8 cellular contexts compared by ENCODE assay signal in genomic region chr15:83067638-83067962, GRCh38. TPM values are rescaled to one million over a fixed set of nuclear protein-coding genes. Genes with fewer than 3 reads are reported as not detected.
A peak's percentile ranks its signal among the peaks of the same experiment; 100 is the strongest.
DNase-seq lines count a peak whose midpoint lies in the region; ATAC-seq, FAIRE-seq and TF ChIP-seq lines count a peak whose summit lies in the region.

No MANE protein-coding gene starts in this region.

- peaks cover 7% of the 10 kb centered on the region for H3K9me3 Mint-ChIP-seq in activated CD4-positive, alpha-beta T cell treated with anti-CD3 and anti-CD28 coated beads for 36 hours (ENCODE audit: low read depth)

- H3K4me1 ChIP-seq in ascending aorta: peaks cover 17 to 25% of the 10 kb centered on the region in 2 donors
- H3K4me1 ChIP-seq in HepG2 (ENCODE audit: insufficient read depth, low read length): peaks cover 34% of the 10 kb centered on the region

- H2AFZ ChIP-seq in HepG2 (ENCODE audit: low read length): peak overlapping the region; percentile 56

- H3K4me3 ChIP-seq in ascending aorta (peak overlapping the region; percentile 91 to 98), HepG2 (replicated peaks in 1 of 3; ENCODE audit: insufficient read depth in 1 of 3, low read depth in 2 of 3, low read length in 3 of 3) (peak overlapping the region; percentile 71 to 92 (median 81); a peak in 5 of 6 replicates)

- H3K36me3 Mint-ChIP-seq in activated CD4-positive, alpha-beta T cell treated with anti-CD3 and anti-CD28 coated beads for 36 hours (ENCODE audit: low read depth): peaks cover 14% of the 10 kb centered on the region

- FAIRE-seq in HepG2 (lab: Jason Lieb, UNC): no peak

- peak overlapping the region; percentile 76 for H3K4me2 ChIP-seq in HepG2 (ENCODE audit: low read depth, low read length)

- no peaks in the 10 kb centered on the region for H3K27me3 ChIP-seq in ascending aorta
- no peaks in the 10 kb centered on the region for H3K27me3 ChIP-seq in HepG2 (ENCODE audit: control insufficient read depth in 1 of 2, insufficient read depth in 2 of 2, low read length in 2 of 2)

- H3K4me3 Mint-ChIP-seq in activated CD4-positive, alpha-beta T cell treated with anti-CD3 and anti-CD28 coated beads for 36 hours: peak overlapping the region; percentile 79

- CTCF ChIA-PET in activated CD4-positive, alpha-beta T cell treated with anti-CD3 and anti-CD28 coated beads for 36 hours (lab: Charles Lee): interaction anchor here (0.7 to 2.1 kb wide), 4 partner anchors 19 to 214 kb away, joined by 3 to 6 read pairs (median 3); partner anchors contain the start of gene C15orf40
- CTCF ChIA-PET in HepG2 (lab: Yijun Ruan, JAX; ENCODE audit: low intra/inter-chr PET ratio, low total read pairs): no interaction called here

- H3K27ac Mint-ChIP-seq in activated CD4-positive, alpha-beta T cell treated with anti-CD3 and anti-CD28 coated beads for 36 hours: peak overlapping the region; percentile 74

- TF ChIP-seq CTCF in ascending aorta (IDR thresholded peaks at IDR 0.05) (no peak), HepG2 (CRISPR knock-in tag; IDR thresholded peaks at IDR 0.05) (no peak)

- no peak for DNase-seq in activated CD4-positive, alpha-beta T cell treated with anti-CD3 and anti-CD28 coated beads for 36 hours
- DNase-seq in activated CD4-positive, alpha-beta T cell treated with anti-CD3 and anti-CD28 coated beads, Interleukin-2, amount 50 U/mL, for 1 hour: no peak
- no peak for DNase-seq in ascending aorta (ENCODE audit: low spot score in 2 of 2)
- DNase-seq in HepG2 (ENCODE audit: low spot score): no peak
- no peak for DNase-seq in NCI-H510A (lab: John Stamatoyannopoulos, UW)
- DNase-seq in NCI-H526 treated with DMSO at 0.1 percent for 48 hours (lab: John Stamatoyannopoulos, UW): no peak
- no peak for DNase-seq in NCI-H1436 (lab: John Stamatoyannopoulos, UW)

- H3K36me3 ChIP-seq in ascending aorta (no peaks in the 10 kb centered on the region), HepG2 (replicated peaks in 1 of 2; ENCODE audit: control insufficient read depth in 1 of 2, insufficient read depth in 2 of 2, low read length in 2 of 2) (peaks cover 2 to 10% of the 10 kb centered on the region in 2 experiments; a peak in 4 of 5 replicates)

- H3K79me2 ChIP-seq in HepG2 (ENCODE audit: insufficient read depth, low read length): peaks cover 42% of the 10 kb centered on the region

- 75% methylated on average over 12 of the region's 12 CpGs for WGBS in HepG2 (ENCODE audit: low lambda C conversion rate)

- H3K27ac ChIP-seq in ascending aorta (peak overlapping the region; percentile 97 to 99), HepG2 (ENCODE audit: extremely low read length, insufficient read depth, low read length) (peak overlapping the region; percentile 87), temporal lobe (ENCODE audit: low read depth, low read length) (peak overlapping the region; percentile 88)

- peaks cover 31% of the 10 kb centered on the region for H4K20me1 ChIP-seq in HepG2 (ENCODE audit: insufficient read depth, low read length)

- TF ChIP-seq EP300 in HepG2 (IDR thresholded peaks at IDR 0.05; ENCODE audit: low read depth in 2 of 2, low read length in 2 of 2) (no peak), HepG2 (CRISPR knock-in tag; IDR thresholded peaks at IDR 0.05; ENCODE audit: borderline replicate concordance) (no peak)

- intact Hi-C loops in activated CD4-positive, alpha-beta T cell treated with anti-CD3 and anti-CD28 coated beads for 36 hours (cut with DNase I, micrococcal nuclease): loop anchor here (1.0 to 5.0 kb wide), 13 partner anchors 56 to 1020 kb away; partner anchors contain the start of genes C15orf40 (in 2 of the 2), RPS17 (in 2 of the 2), AP3B2 (in 1 of the 2) and EFL1 (in 1 of the 2)
- intact Hi-C loops in ascending aorta (cut with DNase I): loop anchor here (1.0 to 5.0 kb wide), 4 partner anchors 56 to 527 kb away; partner anchors contain the start of genes C15orf40, FSD2, HDGFL3 and RPS17
- intact Hi-C loops in HepG2 (cut with micrococcal nuclease; ENCODE audit: unreplicated experiment): loop anchor here (5.0 kb wide), 1 partner anchor 140 kb away; the partner anchor contains the start of gene HDGFL3

- in situ Hi-C loops in HepG2 (cut with HindIII; ENCODE audit: extremely low pct_ligation_motif_present, low pct_unique_long_range_greater_than_20kb): no loop called here

- TF ChIP-seq POLR2A in HepG2 (IDR thresholded peaks at IDR 0.05; ENCODE audit: insufficient read depth in 1 of 2, low read depth in 2 of 2, low read length in 2 of 2): no peak

- TSS peak; percentile 69 for BruUV-seq in HepG2 (replicated peaks; lab: Mats Ljungman, UMichigan)

- H3K9me3 ChIP-seq in ascending aorta (no peaks in the 10 kb centered on the region), HepG2 (ENCODE audit: low read length) (no peaks in the 10 kb centered on the region)

- TF ChIP-seq RAD21 in HepG2 (CRISPR knock-in tag; IDR thresholded peaks at IDR 0.05): no peak

- H3K9ac ChIP-seq in HepG2 (ENCODE audit: insufficient read depth, low read depth, low read length): peak overlapping the region; percentile 90

- peaks cover 20% of the 10 kb centered on the region for H3K4me1 Mint-ChIP-seq in activated CD4-positive, alpha-beta T cell treated with anti-CD3 and anti-CD28 coated beads for 36 hours

- no peak for ATAC-seq in activated CD4-positive, alpha-beta T cell treated with anti-CD3 and anti-CD28 coated beads for 36 hours
- no peak for ATAC-seq in HepG2

- peaks cover 4% of the 10 kb centered on the region for H3K27me3 Mint-ChIP-seq in activated CD4-positive, alpha-beta T cell treated with anti-CD3 and anti-CD28 coated beads for 36 hours

- POLR2A ChIA-PET in activated CD4-positive, alpha-beta T cell treated with anti-CD3 and anti-CD28 coated beads for 36 hours (lab: Charles Lee): interaction anchor here (1.2 kb wide), 1 partner anchor 49 kb away, joined by 3 read pairs; no protein-coding TSS in a partner anchor
- POLR2A ChIA-PET in HepG2 (lab: Yijun Ruan, JAX): interaction anchor here (0.6 to 1.6 kb wide), 11 partner anchors 10 to 529 kb away, joined by 3 to 15 read pairs (median 4); partner anchors contain the start of genes C15orf40, RAMAC and RPS17

RNA-seq across cellular contexts. Expression of gene BTBD1, which starts 0.5 kb away (rescaled TPM):
- 10 to 100 TPM; 58.3 to 77.6 TPM for total RNA-seq in activated CD4-positive, alpha-beta T cell treated with anti-CD3 and anti-CD28 coated beads for 36 hours
- 63.9 TPM for total RNA-seq in ascending aorta
- 53.9 and 73.8 TPM in 2 replicates for total RNA-seq in HepG2 (2016; rRNA removed; fragmentation: Illumina TruSeq; extraction: Trizol)
- total RNA-seq in HepG2 (2016; cell fraction: cytosol; rRNA removed; fragmentation: Illumina TruSeq; extraction: Trizol; ENCODE audit: low read depth): 13.6 and 15.2 TPM in 2 replicates
- total RNA-seq in HepG2 (2016; cell fraction: insoluble cytoplasmic fraction; rRNA removed; fragmentation: Illumina TruSeq; extraction: Trizol): 53.8 and 73.4 TPM in 2 replicates
- total RNA-seq in HepG2 (2016; cell fraction: membrane; rRNA removed; fragmentation: Illumina TruSeq; extraction: Trizol): 46.1 and 47.0 TPM in 2 replicates
- total RNA-seq in HepG2 (2016; cell fraction: nucleus; rRNA removed; fragmentation: Illumina TruSeq; extraction: Trizol): 30.5 and 36.6 TPM in 2 replicates
- polyA plus RNA-seq in HepG2 (2011; rRNA removed): 29.3 and 32.1 TPM in 2 replicates
- polyA plus RNA-seq in HepG2 (2011; cell fraction: cytosol; rRNA removed): 15.5 and 22.7 TPM in 2 replicates
- 16.1 and 16.9 TPM in 2 replicates for polyA plus RNA-seq in HepG2 (2011; cell fraction: nucleus; rRNA removed)
- polyA plus RNA-seq in HepG2 (2012): 29.1 and 30.1 TPM in 2 replicates
- 8.4 and 9.7 TPM in 2 replicates for polyA plus RNA-seq in HepG2 (2016; cell fraction: cytosol; fragmentation: Illumina TruSeq; extraction: Trizol; ENCODE audit: low read depth)
- polyA plus RNA-seq in HepG2 (2016; cell fraction: insoluble cytoplasmic fraction; fragmentation: Illumina TruSeq; extraction: Trizol; ENCODE audit: low read depth): 64.4 and 68.4 TPM in 2 replicates
- polyA plus RNA-seq in HepG2 (2016; cell fraction: membrane; fragmentation: Illumina TruSeq; extraction: Trizol; ENCODE audit: low read depth): 26.9 and 28.8 TPM in 2 replicates
- 37.4 and 40.1 TPM in 2 replicates for polyA plus RNA-seq in HepG2 (2016; cell fraction: nucleus; fragmentation: Illumina TruSeq; extraction: Trizol; ENCODE audit: insufficient read depth, low read depth)
- 24.0 and 76.6 TPM in 2 replicates for polyA minus RNA-seq in HepG2 (2011; rRNA and poly(A)+ RNA removed; ENCODE audit: low replicate concordance)
- polyA minus RNA-seq in HepG2 (2011; cell fraction: cytosol; rRNA and poly(A)+ RNA removed): 36.8 and 38.1 TPM in 2 replicates
- 38.5 and 46.7 TPM in 2 replicates for polyA minus RNA-seq in HepG2 (2011; cell fraction: nucleus; rRNA and poly(A)+ RNA removed)
- total RNA-seq in temporal lobe: 136 TPM

RNA-seq across cellular contexts. Expression of gene TM6SF1, which starts 39.8 kb away (rescaled TPM):
- 1 to 10 TPM; 1.3 to 1.5 TPM for total RNA-seq in activated CD4-positive, alpha-beta T cell treated with anti-CD3 and anti-CD28 coated beads for 36 hours
- 6.3 TPM for total RNA-seq in ascending aorta
- not detected in 2 replicates for total RNA-seq in HepG2 (2016; rRNA removed; fragmentation: Illumina TruSeq; extraction: Trizol)
- not detected in 2 replicates for total RNA-seq in HepG2 (2016; cell fraction: cytosol; rRNA removed; fragmentation: Illumina TruSeq; extraction: Trizol; ENCODE audit: low read depth)
- total RNA-seq in HepG2 (2016; cell fraction: insoluble cytoplasmic fraction; rRNA removed; fragmentation: Illumina TruSeq; extraction: Trizol): not detected in 2 replicates
- total RNA-seq in HepG2 (2016; cell fraction: membrane; rRNA removed; fragmentation: Illumina TruSeq; extraction: Trizol): not detected in 2 replicates
- total RNA-seq in HepG2 (2016; cell fraction: nucleus; rRNA removed; fragmentation: Illumina TruSeq; extraction: Trizol): not detected in 2 replicates
- not detected in 2 replicates for polyA plus RNA-seq in HepG2 (2011; rRNA removed)
- not detected in 2 replicates for polyA plus RNA-seq in HepG2 (2011; cell fraction: cytosol; rRNA removed)
- polyA plus RNA-seq in HepG2 (2011; cell fraction: nucleus; rRNA removed): not detected in 2 replicates
- polyA plus RNA-seq in HepG2 (2012): not detected in 2 replicates
- not detected in 2 replicates for polyA plus RNA-seq in HepG2 (2016; cell fraction: cytosol; fragmentation: Illumina TruSeq; extraction: Trizol; ENCODE audit: low read depth)
- not detected in 2 replicates for polyA plus RNA-seq in HepG2 (2016; cell fraction: insoluble cytoplasmic fraction; fragmentation: Illumina TruSeq; extraction: Trizol; ENCODE audit: low read depth)
- not detected in 2 replicates for polyA plus RNA-seq in HepG2 (2016; cell fraction: membrane; fragmentation: Illumina TruSeq; extraction: Trizol; ENCODE audit: low read depth)
- polyA plus RNA-seq in HepG2 (2016; cell fraction: nucleus; fragmentation: Illumina TruSeq; extraction: Trizol; ENCODE audit: insufficient read depth, low read depth): not detected in 2 replicates
- polyA minus RNA-seq in HepG2 (2011; rRNA and poly(A)+ RNA removed; ENCODE audit: low replicate concordance): not detected in 2 replicates
- polyA minus RNA-seq in HepG2 (2011; cell fraction: cytosol; rRNA and poly(A)+ RNA removed): not detected in 2 replicates
- not detected in 2 replicates for polyA minus RNA-seq in HepG2 (2011; cell fraction: nucleus; rRNA and poly(A)+ RNA removed)
- total RNA-seq in temporal lobe: 27.3 TPM

RNA-seq across cellular contexts. Expression of gene C15orf40, which starts 56.2 kb away (rescaled TPM):
- total RNA-seq in activated CD4-positive, alpha-beta T cell treated with anti-CD3 and anti-CD28 coated beads for 36 hours: 10 to 100 TPM; 20.2 to 23.1 TPM
- total RNA-seq in ascending aorta (1.3 TPM), HepG2 (2016; rRNA removed; fragmentation: Illumina TruSeq; extraction: Trizol) (24.0 and 25.5 TPM in 2 replicates), temporal lobe (6.1 TPM)
- total RNA-seq in HepG2 (2016; cell fraction: cytosol; rRNA removed; fragmentation: Illumina TruSeq; extraction: Trizol; ENCODE audit: low read depth): 30.8 and 39.8 TPM in 2 replicates
- 25.7 and 25.9 TPM in 2 replicates for total RNA-seq in HepG2 (2016; cell fraction: insoluble cytoplasmic fraction; rRNA removed; fragmentation: Illumina TruSeq; extraction: Trizol)
- 36.4 and 42.2 TPM in 2 replicates for total RNA-seq in HepG2 (2016; cell fraction: membrane; rRNA removed; fragmentation: Illumina TruSeq; extraction: Trizol)
- 13.1 and 15.9 TPM in 2 replicates for total RNA-seq in HepG2 (2016; cell fraction: nucleus; rRNA removed; fragmentation: Illumina TruSeq; extraction: Trizol)
- polyA plus RNA-seq in HepG2 (2011; rRNA removed): 26.3 and 31.7 TPM in 2 replicates
- polyA plus RNA-seq in HepG2 (2011; cell fraction: cytosol; rRNA removed): 23.2 and 25.9 TPM in 2 replicates
- polyA plus RNA-seq in HepG2 (2011; cell fraction: nucleus; rRNA removed): 12.8 and 15.4 TPM in 2 replicates
- polyA plus RNA-seq in HepG2 (2012): 17.2 and 19.2 TPM in 2 replicates
- 44.3 and 51.0 TPM in 2 replicates for polyA plus RNA-seq in HepG2 (2016; cell fraction: cytosol; fragmentation: Illumina TruSeq; extraction: Trizol; ENCODE audit: low read depth)
- polyA plus RNA-seq in HepG2 (2016; cell fraction: insoluble cytoplasmic fraction; fragmentation: Illumina TruSeq; extraction: Trizol; ENCODE audit: low read depth): 28.8 and 33.4 TPM in 2 replicates
- 35.5 and 38.7 TPM in 2 replicates for polyA plus RNA-seq in HepG2 (2016; cell fraction: membrane; fragmentation: Illumina TruSeq; extraction: Trizol; ENCODE audit: low read depth)
- polyA plus RNA-seq in HepG2 (2016; cell fraction: nucleus; fragmentation: Illumina TruSeq; extraction: Trizol; ENCODE audit: insufficient read depth, low read depth): 22.3 and 28.3 TPM in 2 replicates
- 27.9 and 55.6 TPM in 2 replicates for polyA minus RNA-seq in HepG2 (2011; rRNA and poly(A)+ RNA removed; ENCODE audit: low replicate concordance)
- 4.3 and 8.2 TPM in 2 replicates for polyA minus RNA-seq in HepG2 (2011; cell fraction: cytosol; rRNA and poly(A)+ RNA removed)
- 32.2 TPM in 2 replicates for polyA minus RNA-seq in HepG2 (2011; cell fraction: nucleus; rRNA and poly(A)+ RNA removed)
